In the genomic region with DNA sequence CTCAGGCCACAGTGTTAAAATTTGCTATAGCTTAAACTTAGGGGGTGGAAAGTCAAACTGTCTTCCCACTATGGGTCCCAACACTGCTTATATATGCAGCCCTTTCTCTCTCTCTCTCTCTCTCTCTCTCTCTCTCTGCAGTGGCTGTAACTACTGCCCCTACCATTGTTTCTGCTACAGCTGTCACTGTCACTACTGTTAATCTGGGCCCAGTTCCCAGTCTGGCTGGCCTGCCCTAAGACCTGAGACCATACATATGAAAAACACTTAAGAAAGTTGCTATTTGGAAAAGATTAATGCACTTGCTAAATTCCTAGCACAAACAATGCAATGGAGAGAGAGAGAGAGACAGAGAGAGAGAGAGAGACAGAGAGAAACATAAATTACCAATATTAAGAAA, we compare ENCODE assay signal across 19 cellular contexts.
DNase-seq lines count a peak whose midpoint lies in the region; ATAC-seq, FAIRE-seq and TF ChIP-seq lines count a peak whose summit lies in the region.
"Had no signal": no experiment of that assay in that cellular context is flagged by ENCODE, and none has a peak within 500 bp of the region (broad histone marks: within the 10 kb centered on the region; RNA-seq: fewer than 3 reads in every experiment).

No MANE protein-coding gene starts in this region.

- H4K20me1 ChIP-seq in GM12878 (ENCODE audit: control insufficient read depth, insufficient read depth) = no peaks in the 10 kb centered on the region

- no peak for TF ChIP-seq EP300 in A549 (IDR thresholded peaks at IDR 0.05)
- TF ChIP-seq EP300 in GM12878 (IDR thresholded peaks at IDR 0.05; ENCODE audit: borderline replicate concordance in 1 of 2, control insufficient read depth in 1 of 2, low read depth in 2 of 2, low read length in 2 of 2) = no peak
- TF ChIP-seq EP300 in transverse colon (IDR thresholded peaks at IDR 0.05; ENCODE audit: low read depth) = no peak

- H3K4me3 ChIP-seq in A549 = no peak overlapping the region
- no peak overlapping the region for H3K4me3 ChIP-seq in GM12878
- H3K4me3 ChIP-seq in transverse colon = no peak overlapping the region
- H3K4me3 ChIP-seq in spleen = no peak overlapping the region
- H3K4me3 ChIP-seq: K562 had no signal

- no TSS peak for BruUV-seq in GM12878 (replicated peaks; lab: Mats Ljungman, UMichigan)

- no peaks in the 10 kb centered on the region for H3K79me2 ChIP-seq in GM12878 (ENCODE audit: control insufficient read depth, insufficient read depth, low read length)

- H3K36me3 ChIP-seq in GM12878 (ENCODE audit: control insufficient read depth in 2 of 2, insufficient read depth in 2 of 2, low read length in 1 of 2) = no peaks in the 10 kb centered on the region
- no peaks in the 10 kb centered on the region for H3K36me3 ChIP-seq in transverse colon
- no peaks in the 10 kb centered on the region for H3K36me3 ChIP-seq in spleen

- H3K27me3 ChIP-seq in GM12878 (replicated peaks in 1 of 2; ENCODE audit: control insufficient read depth in 2 of 2, insufficient read depth in 2 of 2, low read length in 1 of 2) = no peaks in the 10 kb centered on the region
- no peaks in the 10 kb centered on the region for H3K27me3 ChIP-seq in transverse colon
- H3K27me3 ChIP-seq in spleen (replicated peaks in 1 of 7) = no peaks in the 10 kb centered on the region

- no peak overlapping the region for H3K9ac ChIP-seq in GM12878 (ENCODE audit: control insufficient read depth, insufficient read depth, low read length)

- H3K9me3 ChIP-seq in A549 (no peaks in the 10 kb centered on the region), GM12878 (replicated peaks; ENCODE audit: control insufficient read depth, insufficient read depth, low read length) (no peaks in the 10 kb centered on the region), transverse colon (no peaks in the 10 kb centered on the region), spleen (no peaks in the 10 kb centered on the region)

- H3K4me2 ChIP-seq in A549 (peak overlapping the region; percentile 66; the same call in 2 of the 3 replicates), GM12878 (ENCODE audit: control insufficient read depth, insufficient read depth) (no peak overlapping the region)

- DNase-seq in A549 (ENCODE audit: low read depth in 1 of 2, low spot score in 1 of 2) = no peak
- peak; percentile 61 for DNase-seq in NCI-H69 (lab: John Stamatoyannopoulos, UW)
- no peak for DNase-seq in GM12878 (ENCODE audit: low read depth, low spot score)
- DNase-seq in medulla oblongata (ENCODE audit: extremely low spot score) = peak; percentile 11
- DNase-seq in transverse colon = no peak
- no peak for DNase-seq in NCI-H2107 treated with DMSO at 0.1 percent for 48 hours (lab: John Stamatoyannopoulos, UW; ENCODE audit: unreplicated experiment)
- DNase-seq in spleen = no peak
- no peak for DNase-seq in NCI-H187 treated with DMSO at 0.1 percent for 48 hours (lab: John Stamatoyannopoulos, UW)
- DNase-seq: AML-193; CD4-positive, alpha-beta memory T cell; DND-41; GDM1; HFFc6; NCI-H1048; NCI-H1694; NCI-H446 treated with DMSO at 0.1 percent for 48 hours; NK-92 treated with Interleukin-12 subunit alpha and Interleukin-12 subunit beta, amount 100 ng/mL, for 24 hours had no signal

- H3K4me1 ChIP-seq in A549 (peaks cover 65% of the 10 kb centered on the region), GM12878 (ENCODE audit: control insufficient read depth, insufficient read depth, low read length) (no peaks in the 10 kb centered on the region), transverse colon (no peaks in the 10 kb centered on the region), spleen (no peaks in the 10 kb centered on the region)

- FAIRE-seq in A549 (lab: Jason Lieb, UNC) = no peak
- no peak for FAIRE-seq in GM12878 (lab: Jason Lieb, UNC)
- FAIRE-seq: H1, K562 had no signal

- H3K27ac ChIP-seq in A549 = peak overlapping the region; percentile 77 to 78
- no peak overlapping the region for H3K27ac ChIP-seq in GM12878 (ENCODE audit: control insufficient read depth, insufficient read depth)
- no peak overlapping the region for H3K27ac ChIP-seq in transverse colon
- no peak overlapping the region for H3K27ac ChIP-seq in spleen

- H2AFZ ChIP-seq in GM12878 (ENCODE audit: control insufficient read depth, low read depth, low read length) = no peak overlapping the region

- TF ChIP-seq CTCF in A549 (IDR thresholded peaks at IDR 0.05) (no peak), GM12878 (IDR thresholded peaks at IDR 0.05 in 2 of 3, conservative IDR thresholded peaks at IDR 0.05 in 1 of 3; ENCODE audit: control insufficient read depth in 2 of 3, extremely low read depth in 1 of 3, insufficient read depth in 1 of 3, low read depth in 3 of 3, low read length in 3 of 3) (no peak), transverse colon (IDR thresholded peaks at IDR 0.05) (no peak), spleen (IDR thresholded peaks at IDR 0.05 in 8 of 11, conservative IDR thresholded peaks at IDR 0.05 in 3 of 11) (no peak)

- in situ Hi-C loops in GM12878 (cut with MboI) (no loop called here), transverse colon (cut with MboI; ENCODE audit: low pct_ligation_motif_present in 1 of 4, low pct_unique_long_range_greater_than_20kb in 1 of 4, low sequenced_read_pairs in 3 of 4) (no loop called here)

- RAD21 ChIA-PET in GM12878 (lab: Charles Lee; ENCODE audit: unreplicated experiment) = no interaction called here

- CTCF ChIA-PET in A549 (lab: Yijun Ruan, JAX) = interaction anchor here (0.6 kb wide), 1 partner anchor 1795 kb away, joined by 3 read pairs; no protein-coding TSS in a partner anchor
- CTCF ChIA-PET in GM12878 (lab: Yijun Ruan, JAX) = no interaction called here

- ATAC-seq in A549 (no peak), GM12878 (peak; percentile 21)
- ATAC-seq: K562 had no signal

- POLR2A ChIA-PET in A549 (lab: Yijun Ruan, JAX) (no interaction called here), GM12878 (lab: Charles Lee) (no interaction called here)

- TF ChIP-seq RAD21 in A549 (conservative IDR thresholded peaks at IDR 0.05 in 1 of 2, IDR thresholded peaks at IDR 0.05 in 1 of 2) (no peak), GM12878 (IDR thresholded peaks at IDR 0.05; ENCODE audit: insufficient read depth, low read depth, low read length) (no peak)

- intact Hi-C loops in GM12878 (cut with micrococcal nuclease; ENCODE audit: unreplicated experiment) (no loop called here), transverse colon (cut with DNase I; ENCODE audit: low total_unique reads) (no loop called here), spleen (cut with DNase I; ENCODE audit: low total_unique reads) (no loop called here)

- TF ChIP-seq POLR2A in A549 (IDR thresholded peaks at IDR 0.05; ENCODE audit: low read length) (no peak), GM12878 (IDR thresholded peaks at IDR 0.05; ENCODE audit: low read depth, low read length) (no peak), transverse colon (IDR thresholded peaks at IDR 0.05) (no peak), spleen (IDR thresholded peaks at IDR 0.05) (no peak)

- SMC1A ChIA-PET in GM12878 (lab: Charles Lee; ENCODE audit: uncharacterized antibody, unreplicated experiment) = no interaction called here

TF ChIP-seq in A549, 52 proteins besides CTCF, POLR2A, EP300 and RAD21 (continues in another document):
- TF ChIP-seq FOSB (CRISPR knock-in tag; IDR thresholded peaks at IDR 0.05) (no peak), ZSCAN20 (CRISPR knock-in tag; IDR thresholded peaks at IDR 0.05) (no peak), RARB (CRISPR knock-in tag; IDR thresholded peaks at IDR 0.05) (no peak), CHD4 (IDR thresholded peaks at IDR 0.05; ENCODE audit: borderline replicate concordance) (no peak)

TF ChIP-seq in GM12878, 131 proteins besides CTCF, POLR2A, EP300 and RAD21:
- TF ChIP-seq SMAD5 (IDR thresholded peaks at IDR 0.05; ENCODE audit: low read depth) (no peak), JUNB (IDR thresholded peaks at IDR 0.05) (no peak), ETV6 (conservative IDR thresholded peaks at IDR 0.05 in 1 of 2, IDR thresholded peaks at IDR 0.05 in 1 of 2; ENCODE audit: borderline replicate concordance in 1 of 2, low read depth in 1 of 2) (no peak), SMAD1 (IDR thresholded peaks at IDR 0.05; ENCODE audit: low read depth, partially characterized antibody) (no peak), CREB1 (IDR thresholded peaks at IDR 0.05; ENCODE audit: low read depth) (no peak), CREM (IDR thresholded peaks at IDR 0.05; ENCODE audit: low read depth) (no peak), BHLHE40 (IDR thresholded peaks at IDR 0.05; ENCODE audit: borderline replicate concordance in 1 of 2, low read depth in 2 of 2, low read length in 1 of 2) (no peak), ZNF207 (IDR thresholded peaks at IDR 0.05; ENCODE audit: borderline replicate concordance) (no peak)
- TF ChIP-seq, protein P1, sequence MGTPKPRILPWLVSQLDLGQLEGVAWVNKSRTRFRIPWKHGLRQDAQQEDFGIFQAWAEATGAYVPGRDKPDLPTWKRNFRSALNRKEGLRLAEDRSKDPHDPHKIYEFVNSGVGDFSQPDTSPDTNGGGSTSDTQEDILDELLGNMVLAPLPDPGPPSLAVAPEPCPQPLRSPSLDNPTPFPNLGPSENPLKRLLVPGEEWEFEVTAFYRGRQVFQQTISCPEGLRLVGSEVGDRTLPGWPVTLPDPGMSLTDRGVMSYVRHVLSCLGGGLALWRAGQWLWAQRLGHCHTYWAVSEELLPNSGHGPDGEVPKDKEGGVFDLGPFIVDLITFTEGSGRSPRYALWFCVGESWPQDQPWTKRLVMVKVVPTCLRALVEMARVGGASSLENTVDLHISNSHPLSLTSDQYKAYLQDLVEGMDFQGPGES (IDR thresholded peaks at IDR 0.05) = no peak

Comparison
In these comparisons a context has a peak if more than half of its experiments do, and no peak if none do; other contexts are left out.
1. DNase-seq: peak in NCI-H69 (single experiment) and medulla oblongata (single experiment); none in A549 (0 of 2), GM12878 (single experiment), transverse colon (single experiment), NCI-H2107 treated with DMSO at 0.1 percent for 48 hours (single experiment), spleen (single experiment) and NCI-H187 treated with DMSO at 0.1 percent for 48 hours (single experiment).
2. H3K27ac ChIP-seq: peak in A549 (2 of 2); none in GM12878 (single experiment), transverse colon (0 of 4) and spleen (0 of 8).